1 cellular context compared by ENCODE assay signal in the genomic region with DNA sequence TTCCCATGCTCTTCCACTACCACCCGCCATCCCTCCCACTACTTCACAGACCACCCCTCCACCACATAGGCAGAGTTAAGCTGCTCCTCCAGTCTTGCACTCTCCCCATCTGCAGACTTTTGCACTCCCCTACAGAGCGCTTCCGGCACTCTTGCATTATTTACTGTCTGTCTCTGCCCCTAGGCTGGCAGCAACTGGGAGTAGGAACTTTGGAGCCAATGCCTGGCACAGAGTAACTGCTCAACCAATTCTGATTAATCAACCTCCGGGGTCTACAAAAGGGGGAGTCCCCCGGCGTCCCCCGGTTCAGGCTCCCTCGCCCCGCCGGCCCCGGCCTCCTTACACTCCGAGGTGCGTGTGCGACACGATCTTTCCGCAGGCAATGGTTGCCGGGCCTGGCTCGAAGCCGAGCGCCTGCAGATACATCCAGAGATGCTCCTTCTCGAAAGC.
TF ChIP-seq lines count a peak whose summit lies in the region.

No MANE protein-coding gene starts in this region.

TF ChIP-seq in WTC11, 78 proteins besides CTCF, POLR2A, EP300 and RAD21 (continued from another document):
- TF ChIP-seq PRDM15 (CRISPR knock-in tag; IDR thresholded peaks at IDR 0.05) (no peak), ZNF317 (CRISPR knock-in tag; IDR thresholded peaks at IDR 0.05; ENCODE audit: borderline replicate concordance, low read depth) (no peak), CREM (CRISPR knock-in tag; IDR thresholded peaks at IDR 0.05) (no peak), FOXP4 (CRISPR knock-in tag; IDR thresholded peaks at IDR 0.05) (no peak), OVOL2 (CRISPR knock-in tag; IDR thresholded peaks at IDR 0.05; ENCODE audit: borderline replicate concordance) (no peak), ZNF232 (CRISPR knock-in tag; IDR thresholded peaks at IDR 0.05) (0 out of 2 replicates have a peak, but pooled peaks have one; percentile 8), ATF1 (CRISPR knock-in tag; IDR thresholded peaks at IDR 0.05) (no peak)
- TF ChIP-seq, protein P1, sequence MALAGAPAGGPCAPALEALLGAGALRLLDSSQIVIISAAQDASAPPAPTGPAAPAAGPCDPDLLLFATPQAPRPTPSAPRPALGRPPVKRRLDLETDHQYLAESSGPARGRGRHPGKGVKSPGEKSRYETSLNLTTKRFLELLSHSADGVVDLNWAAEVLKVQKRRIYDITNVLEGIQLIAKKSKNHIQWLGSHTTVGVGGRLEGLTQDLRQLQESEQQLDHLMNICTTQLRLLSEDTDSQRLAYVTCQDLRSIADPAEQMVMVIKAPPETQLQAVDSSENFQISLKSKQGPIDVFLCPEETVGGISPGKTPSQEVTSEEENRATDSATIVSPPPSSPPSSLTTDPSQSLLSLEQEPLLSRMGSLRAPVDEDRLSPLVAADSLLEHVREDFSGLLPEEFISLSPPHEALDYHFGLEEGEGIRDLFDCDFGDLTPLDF (CRISPR knock-in tag; IDR thresholded peaks at IDR 0.05) = no peak
- TF ChIP-seq, protein P2, sequence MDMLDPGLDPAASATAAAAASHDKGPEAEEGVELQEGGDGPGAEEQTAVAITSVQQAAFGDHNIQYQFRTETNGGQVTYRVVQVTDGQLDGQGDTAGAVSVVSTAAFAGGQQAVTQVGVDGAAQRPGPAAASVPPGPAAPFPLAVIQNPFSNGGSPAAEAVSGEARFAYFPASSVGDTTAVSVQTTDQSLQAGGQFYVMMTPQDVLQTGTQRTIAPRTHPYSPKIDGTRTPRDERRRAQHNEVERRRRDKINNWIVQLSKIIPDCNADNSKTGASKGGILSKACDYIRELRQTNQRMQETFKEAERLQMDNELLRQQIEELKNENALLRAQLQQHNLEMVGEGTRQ (CRISPR knock-in tag; IDR thresholded peaks at IDR 0.05) = no peak
- TF ChIP-seq, protein P3, sequence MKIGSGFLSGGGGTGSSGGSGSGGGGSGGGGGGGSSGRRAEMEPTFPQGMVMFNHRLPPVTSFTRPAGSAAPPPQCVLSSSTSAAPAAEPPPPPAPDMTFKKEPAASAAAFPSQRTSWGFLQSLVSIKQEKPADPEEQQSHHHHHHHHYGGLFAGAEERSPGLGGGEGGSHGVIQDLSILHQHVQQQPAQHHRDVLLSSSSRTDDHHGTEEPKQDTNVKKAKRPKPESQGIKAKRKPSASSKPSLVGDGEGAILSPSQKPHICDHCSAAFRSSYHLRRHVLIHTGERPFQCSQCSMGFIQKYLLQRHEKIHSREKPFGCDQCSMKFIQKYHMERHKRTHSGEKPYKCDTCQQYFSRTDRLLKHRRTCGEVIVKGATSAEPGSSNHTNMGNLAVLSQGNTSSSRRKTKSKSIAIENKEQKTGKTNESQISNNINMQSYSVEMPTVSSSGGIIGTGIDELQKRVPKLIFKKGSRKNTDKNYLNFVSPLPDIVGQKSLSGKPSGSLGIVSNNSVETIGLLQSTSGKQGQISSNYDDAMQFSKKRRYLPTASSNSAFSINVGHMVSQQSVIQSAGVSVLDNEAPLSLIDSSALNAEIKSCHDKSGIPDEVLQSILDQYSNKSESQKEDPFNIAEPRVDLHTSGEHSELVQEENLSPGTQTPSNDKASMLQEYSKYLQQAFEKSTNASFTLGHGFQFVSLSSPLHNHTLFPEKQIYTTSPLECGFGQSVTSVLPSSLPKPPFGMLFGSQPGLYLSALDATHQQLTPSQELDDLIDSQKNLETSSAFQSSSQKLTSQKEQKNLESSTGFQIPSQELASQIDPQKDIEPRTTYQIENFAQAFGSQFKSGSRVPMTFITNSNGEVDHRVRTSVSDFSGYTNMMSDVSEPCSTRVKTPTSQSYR (CRISPR knock-in tag; IDR thresholded peaks at IDR 0.05) = no peak
